In the genomic region with DNA sequence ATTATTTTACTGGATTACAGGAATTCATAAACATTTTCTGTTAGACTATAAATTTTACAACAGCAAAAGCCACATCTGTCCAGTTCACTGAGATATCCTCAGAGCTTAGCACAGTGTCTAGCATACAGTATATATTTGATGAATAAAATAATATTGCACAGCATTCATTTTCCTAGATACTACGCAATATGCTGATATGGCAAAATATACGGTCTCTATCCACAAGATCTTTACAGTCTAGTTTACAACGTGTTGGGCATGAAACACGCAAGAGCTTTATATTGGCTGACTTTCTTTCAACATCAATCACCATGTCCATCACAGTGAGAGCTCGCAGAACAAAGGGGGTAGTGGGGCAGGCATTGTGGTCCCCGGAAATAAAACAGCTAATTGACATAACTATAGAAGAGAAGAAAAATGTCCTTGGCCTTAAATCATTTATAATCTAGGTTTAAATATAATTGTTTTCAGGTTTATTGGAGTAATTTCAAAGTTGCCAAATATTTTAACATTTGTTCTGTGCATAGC, we compare ENCODE assay signal across 2 cellular contexts.
A peak's percentile ranks its signal among the peaks of the same experiment; 100 is the strongest.
TF ChIP-seq lines count a peak whose summit lies in the region.

No MANE protein-coding gene starts in this region.

TF ChIP-seq in HEK293T, 16 proteins besides CTCF, POLR2A, EP300 and RAD21:
- no peak for TF ChIP-seq SP1 (IDR thresholded peaks at IDR 0.05)
- TF ChIP-seq, protein P1, sequence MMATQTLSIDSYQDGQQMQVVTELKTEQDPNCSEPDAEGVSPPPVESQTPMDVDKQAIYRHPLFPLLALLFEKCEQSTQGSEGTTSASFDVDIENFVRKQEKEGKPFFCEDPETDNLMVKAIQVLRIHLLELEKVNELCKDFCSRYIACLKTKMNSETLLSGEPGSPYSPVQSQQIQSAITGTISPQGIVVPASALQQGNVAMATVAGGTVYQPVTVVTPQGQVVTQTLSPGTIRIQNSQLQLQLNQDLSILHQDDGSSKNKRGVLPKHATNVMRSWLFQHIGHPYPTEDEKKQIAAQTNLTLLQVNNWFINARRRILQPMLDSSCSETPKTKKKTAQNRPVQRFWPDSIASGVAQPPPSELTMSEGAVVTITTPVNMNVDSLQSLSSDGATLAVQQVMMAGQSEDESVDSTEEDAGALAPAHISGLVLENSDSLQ (IDR thresholded peaks at IDR 0.05): peak; percentile 15; the same call in 1 of the 2 replicates

TF ChIP-seq in K562, 482 proteins besides CTCF, POLR2A, EP300 and RAD21:
- peak; percentile 96 for TF ChIP-seq MAFK (IDR thresholded peaks at IDR 0.05; ENCODE audit: low read length)
- peak; percentile 95 for TF ChIP-seq MAFF (IDR thresholded peaks at IDR 0.05; ENCODE audit: low read length)
- peak; percentile 90 for TF ChIP-seq C11orf30 (IDR thresholded peaks at IDR 0.05; ENCODE audit: low read depth)
- no peak for TF ChIP-seq ZNF197 (CRISPR knock-in tag; IDR thresholded peaks at IDR 0.05; ENCODE audit: low read depth)
- TF ChIP-seq, protein P2, sequence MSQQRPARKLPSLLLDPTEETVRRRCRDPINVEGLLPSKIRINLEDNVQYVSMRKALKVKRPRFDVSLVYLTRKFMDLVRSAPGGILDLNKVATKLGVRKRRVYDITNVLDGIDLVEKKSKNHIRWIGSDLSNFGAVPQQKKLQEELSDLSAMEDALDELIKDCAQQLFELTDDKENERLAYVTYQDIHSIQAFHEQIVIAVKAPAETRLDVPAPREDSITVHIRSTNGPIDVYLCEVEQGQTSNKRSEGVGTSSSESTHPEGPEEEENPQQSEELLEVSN (IDR thresholded peaks at IDR 0.05; ENCODE audit: borderline replicate concordance in 1 of 2, extremely low read depth in 1 of 2, insufficient read depth in 1 of 2, insufficient read length in 1 of 2, low read depth in 1 of 2, low read length in 1 of 2, poor library complexity in 1 of 2, severe bottlenecking in 1 of 2): no peak
- TF ChIP-seq, protein P3, sequence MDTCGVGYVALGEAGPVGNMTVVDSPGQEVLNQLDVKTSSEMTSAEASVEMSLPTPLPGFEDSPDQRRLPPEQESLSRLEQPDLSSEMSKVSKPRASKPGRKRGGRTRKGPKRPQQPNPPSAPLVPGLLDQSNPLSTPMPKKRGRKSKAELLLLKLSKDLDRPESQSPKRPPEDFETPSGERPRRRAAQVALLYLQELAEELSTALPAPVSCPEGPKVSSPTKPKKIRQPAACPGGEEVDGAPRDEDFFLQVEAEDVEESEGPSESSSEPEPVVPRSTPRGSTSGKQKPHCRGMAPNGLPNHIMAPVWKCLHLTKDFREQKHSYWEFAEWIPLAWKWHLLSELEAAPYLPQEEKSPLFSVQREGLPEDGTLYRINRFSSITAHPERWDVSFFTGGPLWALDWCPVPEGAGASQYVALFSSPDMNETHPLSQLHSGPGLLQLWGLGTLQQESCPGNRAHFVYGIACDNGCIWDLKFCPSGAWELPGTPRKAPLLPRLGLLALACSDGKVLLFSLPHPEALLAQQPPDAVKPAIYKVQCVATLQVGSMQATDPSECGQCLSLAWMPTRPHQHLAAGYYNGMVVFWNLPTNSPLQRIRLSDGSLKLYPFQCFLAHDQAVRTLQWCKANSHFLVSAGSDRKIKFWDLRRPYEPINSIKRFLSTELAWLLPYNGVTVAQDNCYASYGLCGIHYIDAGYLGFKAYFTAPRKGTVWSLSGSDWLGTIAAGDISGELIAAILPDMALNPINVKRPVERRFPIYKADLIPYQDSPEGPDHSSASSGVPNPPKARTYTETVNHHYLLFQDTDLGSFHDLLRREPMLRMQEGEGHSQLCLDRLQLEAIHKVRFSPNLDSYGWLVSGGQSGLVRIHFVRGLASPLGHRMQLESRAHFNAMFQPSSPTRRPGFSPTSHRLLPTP (IDR thresholded peaks at IDR 0.05; ENCODE audit: borderline replicate concordance, extremely low read depth, insufficient read length): no peak
- TF ChIP-seq ZNF316 (IDR thresholded peaks at IDR 0.05): peak; percentile 95
- peak; percentile 88 for TF ChIP-seq MAFG (tag; conservative IDR thresholded peaks at IDR 0.05)
